9 cellular contexts compared by ENCODE assay signal in the genomic region with DNA sequence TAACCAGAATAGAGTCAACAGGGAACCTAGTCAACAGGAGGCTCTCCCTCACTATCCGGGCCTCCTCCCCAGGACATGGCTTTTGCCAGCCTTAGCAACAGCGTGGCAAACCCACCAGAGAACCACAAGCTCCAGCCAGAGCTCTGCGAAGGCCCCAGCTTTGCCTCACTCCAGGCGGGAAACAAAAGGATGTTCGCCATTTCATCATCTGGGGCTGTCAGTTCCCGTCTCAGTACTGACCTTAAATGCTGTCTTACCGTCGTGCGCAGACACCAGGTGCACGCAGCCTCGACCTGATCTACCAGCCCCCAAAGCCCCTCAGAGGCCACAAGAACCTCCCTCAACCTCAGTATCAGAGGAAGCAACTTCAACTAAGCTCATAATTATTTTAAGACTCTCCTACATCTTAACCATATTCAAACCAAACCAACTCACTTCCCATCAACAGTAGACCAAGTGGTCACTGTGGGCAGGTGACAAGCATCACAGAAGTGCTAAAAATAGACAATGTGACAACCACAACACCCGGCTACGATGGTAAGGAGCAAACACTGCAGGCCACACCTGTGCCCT.
DNase-seq lines count a peak whose midpoint lies in the region; ATAC-seq and TF ChIP-seq lines count a peak whose summit lies in the region.
"Had no signal": no experiment of that assay in that cellular context is flagged by ENCODE, and none has a peak within 500 bp of the region (broad histone marks: within the 10 kb centered on the region; RNA-seq: fewer than 3 reads in every experiment).

No MANE protein-coding gene starts in this region.

- no peaks in the 10 kb centered on the region for H3K36me3 ChIP-seq in gastrocnemius medialis
- no peaks in the 10 kb centered on the region for H3K36me3 ChIP-seq in gastroesophageal sphincter

- no peak for TF ChIP-seq CTCF in gastrocnemius medialis (IDR thresholded peaks at IDR 0.05 in 4 of 5, conservative IDR thresholded peaks at IDR 0.05 in 1 of 5)
- no peak for TF ChIP-seq CTCF in lower leg skin (IDR thresholded peaks at IDR 0.05)
- no peak for TF ChIP-seq CTCF in gastroesophageal sphincter (IDR thresholded peaks at IDR 0.05)

- H3K4me3 Mint-ChIP-seq in T-cell: peak overlapping the region; percentile 40 to 70 (median 51)

- intact Hi-C loops in gastrocnemius medialis (cut with DNase I; ENCODE audit: low total_unique reads) (no loop called here), lower leg skin (cut with DNase I; ENCODE audit: low total_unique reads) (no loop called here)

- no peaks in the 10 kb centered on the region for H3K9me3 Mint-ChIP-seq in T-cell

- TF ChIP-seq EP300 in gastroesophageal sphincter (IDR thresholded peaks at IDR 0.05): no peak

- H3K4me1 ChIP-seq in gastrocnemius medialis (peaks cover 13 to 37% of the 10 kb centered on the region in 2 donors), gastroesophageal sphincter (peaks cover 0 to 7% (median 0%) of the 10 kb centered on the region in 3 donors)

- peak; percentile 71 for ATAC-seq in HG02798 (IDR thresholded peaks at IDR 0.05; ENCODE audit: poor library complexity, unreplicated experiment)
- peak in 2 of 4 experiments; percentile 6 to 23 for ATAC-seq in T-cell (replicated peaks in 1 of 4)
- peak; percentile 48 to 61 for ATAC-seq in gastrocnemius medialis
- no peak for ATAC-seq in gastroesophageal sphincter

- DNase-seq in NK-92 treated with Interleukin-12 subunit alpha and Interleukin-12 subunit beta, amount 100 ng/mL, for 24 hours (lab: John Stamatoyannopoulos, UW): peak; percentile 90
- no peak for DNase-seq in NK-92 (lab: John Stamatoyannopoulos, UW; ENCODE audit: unreplicated experiment)
- peak in 2 of 34 experiments; percentile 39 to 43 for DNase-seq in T-cell
- no peak for DNase-seq in gastrocnemius medialis
- DNase-seq in lower leg skin (ENCODE audit: low spot score in 2 of 2): no peak
- DNase-seq in DMS 273 (lab: John Stamatoyannopoulos, UW; ENCODE audit: unreplicated experiment): no peak

- H3K27ac Mint-ChIP-seq in T-cell: peak overlapping the region; percentile 89 to 94

- POLR2A ChIA-PET in T-cell (lab: Charles Lee): interaction anchor here (0.5 to 0.9 kb wide), 2 partner anchors 9 to 89 kb away, joined by 3 to 4 read pairs; no protein-coding TSS in a partner anchor

- peaks cover 14% of the 10 kb centered on the region for H3K36me3 Mint-ChIP-seq in T-cell

- H3K27me3 Mint-ChIP-seq in T-cell: no peaks in the 10 kb centered on the region

- in situ Hi-C loops in gastrocnemius medialis (cut with MboI; ENCODE audit: low sequenced_read_pairs in 4 of 4): no loop called here

- no peak for TF ChIP-seq POLR2A in gastrocnemius medialis (IDR thresholded peaks at IDR 0.05)
- no peak for TF ChIP-seq POLR2A in lower leg skin (IDR thresholded peaks at IDR 0.05)
- TF ChIP-seq POLR2A in gastroesophageal sphincter (IDR thresholded peaks at IDR 0.05): no peak

- WGBS in lower leg skin, 2 donors: 74 to 80% methylated on average over 13 of the region's 13 CpGs
- 67 to 85% methylated on average over 3 to 12 of the region's 13 CpGs for WGBS in gastroesophageal sphincter (ENCODE audit: low coverage in 1 of 2), 2 donors

- H3K27me3 ChIP-seq in gastrocnemius medialis (no peaks in the 10 kb centered on the region), gastroesophageal sphincter (no peaks in the 10 kb centered on the region)

- CTCF ChIA-PET in T-cell (lab: Charles Lee): interaction anchor here in 1 of 2 donors (0.5 to 2.6 kb wide), 5 partner anchors 24 to 122 kb away, joined by 3 to 15 read pairs (median 3); no protein-coding TSS in a partner anchor

- no peak overlapping the region for H3K4me3 ChIP-seq in gastrocnemius medialis
- H3K4me3 ChIP-seq in lower leg skin (ENCODE audit: low read depth, poor library complexity, severe bottlenecking): no peak overlapping the region
- no peak overlapping the region for H3K4me3 ChIP-seq in gastroesophageal sphincter

- H3K9me3 ChIP-seq in gastrocnemius medialis (no peaks in the 10 kb centered on the region), gastroesophageal sphincter (no peaks in the 10 kb centered on the region)

- H3K27ac ChIP-seq in gastrocnemius medialis (peak overlapping the region in 2 of 4 donors; percentile 12 to 14), gastroesophageal sphincter (no peak overlapping the region)
- H3K27ac ChIP-seq: 22Rv1 had no signal

- H3K4me1 Mint-ChIP-seq in T-cell: peaks cover 99 to 100% (median 100%) of the 10 kb centered on the region in 3 donors
